Comparison of ENCODE assay signal across 28 cellular contexts in the genomic region with DNA sequence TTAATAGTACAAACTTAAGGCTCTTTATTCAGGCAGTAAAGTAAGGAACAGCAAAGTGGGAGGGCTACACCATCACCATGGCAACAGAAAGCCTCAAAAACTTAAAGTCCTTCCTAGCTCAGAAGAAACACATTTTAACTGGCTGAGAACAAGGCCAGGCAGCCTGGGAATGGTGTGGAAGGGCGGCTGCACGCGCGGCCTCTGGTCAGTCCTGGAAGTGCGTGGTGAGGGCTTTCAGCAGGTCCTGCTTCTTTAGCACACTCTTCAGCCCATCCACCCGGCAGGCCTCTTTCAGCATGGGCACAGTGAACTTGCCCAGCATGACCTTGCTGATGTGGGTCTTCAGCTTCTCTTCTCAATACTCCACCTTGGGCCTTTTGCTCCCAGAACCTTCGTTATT.
DNase-seq lines count a peak whose midpoint lies in the region; ATAC-seq, FAIRE-seq and TF ChIP-seq lines count a peak whose summit lies in the region.
"Had no signal": no experiment of that assay in that cellular context is flagged by ENCODE, and none has a peak within 500 bp of the region (broad histone marks: within the 10 kb centered on the region; RNA-seq: fewer than 3 reads in every experiment).

No MANE protein-coding gene starts in this region.

- FAIRE-seq in A549 (lab: Jason Lieb, UNC): no peak
- FAIRE-seq: GM12892, GM19239, keratinocyte had no signal

- H3K79me1 ChIP-seq in mesenchymal stem cell (replicated peaks; ENCODE audit: low read length, poor library complexity, severe bottlenecking): no peaks in the 10 kb centered on the region

- H3K23ac ChIP-seq in mesenchymal stem cell (ENCODE audit: low read length in 2 of 2): no peak overlapping the region

- no peak for TF ChIP-seq CTCF in A549 (IDR thresholded peaks at IDR 0.05)
- 0 out of 6 replicates have a peak, but pooled peaks of 1 of the 3 experiments have one; percentile 7 for TF ChIP-seq CTCF in HCT116 (IDR thresholded peaks at IDR 0.05 in 2 of 3, conservative IDR thresholded peaks at IDR 0.05 in 1 of 3; ENCODE audit: borderline replicate concordance in 1 of 3, insufficient read depth in 1 of 3, low read depth in 2 of 3, low read length in 2 of 3)
- TF ChIP-seq CTCF in dorsolateral prefrontal cortex (IDR thresholded peaks at IDR 0.05 in 54 of 56, conservative IDR thresholded peaks at IDR 0.05 in 2 of 56; ENCODE audit: low read depth in 1 of 56, partially characterized antibody in 56 of 56): no peak

- H2BK120ac ChIP-seq in mesenchymal stem cell (ENCODE audit: low read depth, low read length): no peak overlapping the region

- peak; percentile 75 to 90 for ATAC-seq in A549
- ATAC-seq in HCT116: peak; percentile 80
- no peak for ATAC-seq in GM19463 (IDR thresholded peaks at IDR 0.05; ENCODE audit: unreplicated experiment)
- ATAC-seq in GM21515 (IDR thresholded peaks at IDR 0.05; ENCODE audit: unreplicated experiment): no peak
- ATAC-seq: foreskin keratinocyte, lower lobe of right lung had no signal

- DNase-seq in A549 (ENCODE audit: low read depth in 1 of 2, low spot score in 1 of 2) (peak in 1 of 2 experiments; percentile 48), HCT116 (ENCODE audit: low read depth, low spot score) (no peak), ecto neural progenitor cell (ENCODE audit: low spot score) (peak; percentile 67), mesenchymal stem cell (peak; percentile 55), dorsolateral prefrontal cortex (no peak), COR-L47 (lab: John Stamatoyannopoulos, UW) (no peak)
- DNase-seq: activated CD4-positive, alpha-beta T cell treated with anti-CD3 and anti-CD28 coated beads, Interleukin-2, amount 10 ng/mL, durations not matched to agents 7 days and 5 days; anterior cingulate cortex; BE2C; central memory CD4-positive, alpha-beta T cell; DND-41; erythroblast; foreskin keratinocyte; lower lobe of right lung; NCI-H1105; NCI-H2081; NCI-H226; posterior cingulate gyrus; stimulated activated CD4-positive, alpha-beta T cell treated with anti-CD3 and anti-CD28 coated beads, Interleukin-15, amount 100 ng/mL, for 24 hours; stomach; transverse colon had no signal

- 85% methylated on average over 7 of the region's 7 CpGs for WGBS in A549 (ENCODE audit: missing lambda C conversion rate)
- 70% methylated on average over 7 of the region's 7 CpGs for WGBS in mesenchymal stem cell

- H3K27me3 ChIP-seq in HCT116 (ENCODE audit: insufficient read depth, low read length) (no peaks in the 10 kb centered on the region), mesenchymal stem cell (ENCODE audit: control insufficient read depth in 1 of 2, insufficient read depth in 1 of 2, low read length in 2 of 2) (peaks cover 2 to 16% of the 10 kb centered on the region in 2 experiments), dorsolateral prefrontal cortex (no peaks in the 10 kb centered on the region)
- H3K27me3 ChIP-seq: BE2C, hepatocyte, stomach, transverse colon had no signal

- intact Hi-C loops in HCT116 (cut with micrococcal nuclease) (no loop called here), dorsolateral prefrontal cortex (cut with DNase I) (no loop called here)

- TF ChIP-seq POLR2A in A549 (IDR thresholded peaks at IDR 0.05; ENCODE audit: low read length): no peak
- no peak for TF ChIP-seq POLR2A in HCT116 (IDR thresholded peaks at IDR 0.05; ENCODE audit: borderline replicate concordance, extremely low read depth, insufficient read depth, insufficient read length)

- no peak overlapping the region for H2BK15ac ChIP-seq in mesenchymal stem cell (ENCODE audit: low read depth, poor library complexity, severe bottlenecking)

- H3K4ac ChIP-seq in mesenchymal stem cell (ENCODE audit: low read depth in 1 of 2, low read length in 2 of 2): no peak overlapping the region

- no peaks in the 10 kb centered on the region for H4K20me1 ChIP-seq in HCT116 (ENCODE audit: insufficient read depth)

- no peak overlapping the region for H3K14ac ChIP-seq in mesenchymal stem cell (ENCODE audit: low read length in 2 of 2)

- H3K4me2 ChIP-seq in A549 (no peak overlapping the region), HCT116 (ENCODE audit: low read length) (no peak overlapping the region), mesenchymal stem cell (ENCODE audit: low read length, poor library complexity, severe bottlenecking) (no peak overlapping the region)
- H3K4me2 ChIP-seq: hepatocyte had no signal

- CTCF ChIA-PET in A549 (lab: Yijun Ruan, JAX): no interaction called here
- CTCF ChIA-PET in HCT116 (lab: Charles Lee): interaction anchor here (1.8 kb wide), 1 partner anchor 17 kb away, joined by 4 read pairs; no protein-coding TSS in a partner anchor

- H2BK12ac ChIP-seq in mesenchymal stem cell (ENCODE audit: low read length in 2 of 2): no peak overlapping the region

- H3K36me3 ChIP-seq in HCT116 (ENCODE audit: control insufficient read depth in 1 of 2, insufficient read depth in 2 of 2, low read length in 2 of 2) (no peaks in the 10 kb centered on the region), mesenchymal stem cell (ENCODE audit: control insufficient read depth in 1 of 2, insufficient read depth in 2 of 2, low read depth in 1 of 2, low read length in 2 of 2) (no peaks in the 10 kb centered on the region)
- H3K36me3 ChIP-seq: BE2C, lower lobe of right lung, stomach, transverse colon had no signal

- TF ChIP-seq RAD21 in A549 (conservative IDR thresholded peaks at IDR 0.05 in 1 of 2, IDR thresholded peaks at IDR 0.05 in 1 of 2): no peak
- no peak for TF ChIP-seq RAD21 in HCT116 (IDR thresholded peaks at IDR 0.05; ENCODE audit: low read depth)

- no peak for TF ChIP-seq EP300 in A549 (IDR thresholded peaks at IDR 0.05)

- RAD21 ChIA-PET in HCT116 (lab: Charles Lee; ENCODE audit: low non-redundant PET in 1 of 2, low total read pairs in 2 of 2, uncharacterized antibody in 2 of 2, unreplicated experiment in 2 of 2): no interaction called here

- H2AFZ ChIP-seq in HCT116 (ENCODE audit: low read depth, low read length, poor library complexity, severe bottlenecking) (no peak overlapping the region), mesenchymal stem cell (ENCODE audit: low read depth, low read length) (no peak overlapping the region)
- H2AFZ ChIP-seq: hepatocyte had no signal

- no TSS peak for BruUV-seq in HCT116 (replicated peaks; lab: Mats Ljungman, UMichigan)

- H2BK5ac ChIP-seq in mesenchymal stem cell (ENCODE audit: low read depth, low read length, poor library complexity, severe bottlenecking): no peak overlapping the region

- H2AK5ac ChIP-seq in mesenchymal stem cell (ENCODE audit: low read length, severe bottlenecking): no peak overlapping the region

- H3K9me2 ChIP-seq in HCT116 (ENCODE audit: insufficient read depth): no peaks in the 10 kb centered on the region

- POLR2A ChIA-PET in A549 (lab: Yijun Ruan, JAX): no interaction called here
- POLR2A ChIA-PET in HCT116 (lab: Charles Lee): no interaction called here

- H3K9ac ChIP-seq in HCT116 (ENCODE audit: low read length) (no peak overlapping the region), mesenchymal stem cell (ENCODE audit: low read length) (no peak overlapping the region)

- no peak overlapping the region for H3K18ac ChIP-seq in mesenchymal stem cell (ENCODE audit: low read depth in 1 of 2, low read length in 2 of 2)

- peaks cover 6% of the 10 kb centered on the region; the same call in 2 of the 3 replicates for H3K4me1 ChIP-seq in A549
- H3K4me1 ChIP-seq in HCT116 (ENCODE audit: control insufficient read depth in 1 of 2, insufficient read depth in 2 of 2, low read length in 2 of 2): peaks cover 0 to 7% of the 10 kb centered on the region in 2 experiments; a peak in 2 of 4 replicates
- no peaks in the 10 kb centered on the region for H3K4me1 ChIP-seq in mesenchymal stem cell (ENCODE audit: control insufficient read depth, insufficient read depth, low read depth, low read length)
- H3K4me1 ChIP-seq: BE2C, foreskin keratinocyte, lower lobe of right lung, stomach, transverse colon had no signal

- no peak overlapping the region for H3K4me3 ChIP-seq in A549
- no peak overlapping the region for H3K4me3 ChIP-seq in HCT116 (replicated peaks in 1 of 2; ENCODE audit: low read depth in 1 of 2, low read length in 2 of 2)
- no peak overlapping the region for H3K4me3 ChIP-seq in mesenchymal stem cell (ENCODE audit: insufficient read depth in 1 of 2, low read depth in 1 of 2, low read length in 2 of 2)
- no peak overlapping the region for H3K4me3 ChIP-seq in dorsolateral prefrontal cortex
- H3K4me3 ChIP-seq: hepatocyte, lower lobe of right lung, stomach, transverse colon had no signal

- no peak overlapping the region for H4K8ac ChIP-seq in mesenchymal stem cell (ENCODE audit: low read length)

- H3K27ac ChIP-seq in A549 (no peak overlapping the region), HCT116 (ENCODE audit: low read depth, low read length) (no peak overlapping the region), mesenchymal stem cell (ENCODE audit: low read length, poor library complexity, severe bottlenecking) (no peak overlapping the region), dorsolateral prefrontal cortex (no peak overlapping the region)
- H3K27ac ChIP-seq: foreskin keratinocyte, hepatocyte, lower lobe of right lung, stomach, transverse colon, VCaP had no signal

- no peak overlapping the region for H4K91ac ChIP-seq in mesenchymal stem cell (ENCODE audit: low read length)

- no peaks in the 10 kb centered on the region for H3K79me2 ChIP-seq in HCT116 (ENCODE audit: insufficient read depth, low read length)
- H3K79me2 ChIP-seq: hepatocyte had no signal

- no peaks in the 10 kb centered on the region for H3K9me3 ChIP-seq in A549
- no peaks in the 10 kb centered on the region for H3K9me3 ChIP-seq in HCT116 (ENCODE audit: control insufficient read depth in 1 of 2, insufficient read depth in 1 of 2, low read depth in 1 of 2, low read length in 2 of 2)
- H3K9me3 ChIP-seq in mesenchymal stem cell (ENCODE audit: control insufficient read depth, low read length): no peaks in the 10 kb centered on the region
- H3K9me3 ChIP-seq: BE2C, lower lobe of right lung, stomach, transverse colon had no signal

TF ChIP-seq in HCT116, 20 proteins besides CTCF, POLR2A, EP300 and RAD21:
- no peak for TF ChIP-seq ZNF274 (IDR thresholded peaks at IDR 0.05; ENCODE audit: low read depth, low read length)

Comparison
In these comparisons a context has a peak if more than half of its experiments do, and no peak if none do; other contexts are left out.
1. ATAC-seq: peak in A549 (2 of 2) and HCT116 (single experiment); none in GM19463 (single experiment) and GM21515 (single experiment).
2. DNase-seq: peak in ecto neural progenitor cell (single experiment) and mesenchymal stem cell (single experiment); none in HCT116 (single experiment), dorsolateral prefrontal cortex (0 of 10) and COR-L47 (single experiment).